16 cellular contexts compared by ENCODE assay signal in the genomic region with DNA sequence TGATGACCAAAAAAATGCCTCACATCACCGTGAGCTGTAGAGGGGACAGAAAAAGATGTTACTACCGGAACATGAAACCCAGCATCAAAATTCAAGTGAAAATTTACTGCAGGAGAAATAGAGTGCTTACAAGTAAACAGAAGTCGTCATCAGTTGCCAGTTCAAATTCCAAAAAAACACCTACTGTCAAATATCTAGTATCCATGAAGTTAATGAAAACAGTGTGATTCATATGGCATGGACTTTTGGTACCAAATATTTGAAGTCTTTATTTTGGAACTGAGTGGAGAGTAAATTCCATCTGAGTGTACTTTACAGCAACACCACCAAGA.
"Had no signal": no experiment of that assay in that cellular context is flagged by ENCODE, and none has a peak within 500 bp of the region (broad histone marks: within the 10 kb centered on the region; RNA-seq: fewer than 3 reads in every experiment).

No MANE protein-coding gene starts in this region.

- H3K79me2 ChIP-seq: hepatocyte had no signal

- H3K27me3 Mint-ChIP-seq: naive B cell had no signal

- H3K27me3 ChIP-seq: dorsolateral prefrontal cortex, esophagus squamous epithelium, foreskin keratinocyte, gastroesophageal sphincter, heart left ventricle, hepatocyte had no signal

- H3K4me1 Mint-ChIP-seq: immature natural killer cell, mesothelial cell of epicardium, naive B cell had no signal

- DNase-seq: effector CD4-positive, alpha-beta T cell; effector memory CD4-positive, alpha-beta T cell; esophagus squamous epithelium; immature natural killer cell; lower lobe of right lung; naive B cell had no signal

- ATAC-seq: gastroesophageal sphincter had no signal

- H3K9me3 ChIP-seq: esophagus squamous epithelium, gastroesophageal sphincter, heart left ventricle, left ventricle myocardium inferior, lower lobe of right lung, mucosa of descending colon had no signal

- H3K4me3 Mint-ChIP-seq: immature natural killer cell, mesothelial cell of epicardium, naive B cell had no signal

- H3K4me2 ChIP-seq: hepatocyte had no signal

- H3K4me3 ChIP-seq: coronary artery, dorsolateral prefrontal cortex, esophagus squamous epithelium, gastroesophageal sphincter, heart left ventricle, hepatocyte, left ventricle myocardium inferior, lower lobe of right lung, mucosa of descending colon had no signal

- H3K4me1 ChIP-seq: esophagus squamous epithelium, gastroesophageal sphincter, heart left ventricle, left ventricle myocardium inferior, lower lobe of right lung had no signal

- H3K27ac ChIP-seq: coronary artery, dorsolateral prefrontal cortex, epithelial cell of prostate, esophagus squamous epithelium, foreskin keratinocyte, gastroesophageal sphincter, heart left ventricle, hepatocyte, left ventricle myocardium inferior, lower lobe of right lung had no signal

- H3K36me3 ChIP-seq: esophagus squamous epithelium, gastroesophageal sphincter, heart left ventricle, left ventricle myocardium inferior, lower lobe of right lung had no signal

- H3K36me3 Mint-ChIP-seq: immature natural killer cell, mesothelial cell of epicardium, naive B cell had no signal

- H3K27ac Mint-ChIP-seq: immature natural killer cell, mesothelial cell of epicardium, naive B cell had no signal

- H2AFZ ChIP-seq: hepatocyte had no signal
